In genomic region chr5:58087905-58088304, GRCh38 we compare ENCODE assay signal across 28 cellular contexts.
"Had no signal": no experiment of that assay in that cellular context is flagged by ENCODE, and none has a peak within 500 bp of the region (broad histone marks: within the 10 kb centered on the region; RNA-seq: fewer than 3 reads in every experiment).

No MANE protein-coding gene starts in this region.

- DNase-seq: activated CD4-positive, alpha-beta memory T cell treated with anti-CD3 and anti-CD28 coated beads for 36 hours; activated CD4-positive, alpha-beta T cell treated with anti-CD3 and anti-CD28 coated beads for 36 hours; activated CD4-positive, alpha-beta T cell treated with anti-CD3 and anti-CD28 coated beads, Interleukin-2, amount 10 ng/mL, durations not matched to agents 24 days and 14 days; activated CD4-positive, CD25-positive, alpha-beta regulatory T cell; activated CD4-positive, CD25-positive, alpha-beta regulatory T cell treated with anti-CD3 and anti-CD28 coated beads, Interleukin-2, amount 50 U/mL, for 72 hours; activated CD8-positive, alpha-beta memory T cell treated with anti-CD3 and anti-CD28 coated beads, Interleukin-2, amount 10 ng/mL, durations not matched to agents 7 days and 5 days; activated CD8-positive, alpha-beta memory T cell treated with anti-CD3 and anti-CD28 coated beads, Interleukin-2, amount 50 U/mL, for 4 hours; activated CD8-positive, alpha-beta T cell treated with anti-CD3 and anti-CD28 coated beads, Interleukin-2, amount 10 ng/mL, durations not matched to agents 7 days and 5 days; activated effector memory CD4-positive, alpha-beta T cell treated with anti-CD3 and anti-CD28 coated beads, Interleukin-2, amount 50 U/mL, for 16 hours; activated naive CD4-positive, alpha-beta T cell treated with anti-CD3 and anti-CD28 coated beads for 36 hours; activated naive CD8-positive, alpha-beta T cell treated with anti-CD3 and anti-CD28 coated beads for 36 hours; activated naive CD8-positive, alpha-beta T cell treated with anti-CD3 and anti-CD28 coated beads, Interleukin-2, amount 50 U/mL, for 24 hours; activated T-cell treated with anti-CD3 and anti-CD28 coated beads, Interleukin-2, amount 50 U/mL, for 1 hour; activated T-cell treated with anti-CD3 and anti-CD28 coated beads, Interleukin-2, amount 50 U/mL, for 48 hours; adrenal gland; amygdala; aorta; body of pancreas; caudate nucleus; cortex of kidney; dermis blood vessel endothelial cell; effector CD8-positive, alpha-beta T cell; foreskin fibroblast; head of caudate nucleus; T-helper 1 cell; T-helper 17 cell; T1000 had no signal

- H3K4me3 ChIP-seq: adrenal gland, body of pancreas had no signal

- ATAC-seq: activated CD4-positive, alpha-beta T cell treated with anti-CD3 and anti-CD28 coated beads for 36 hours; activated CD8-positive, alpha-beta memory T cell treated with anti-CD3 and anti-CD28 coated beads, Interleukin-2, amount 10 ng/mL, durations not matched to agents 7 days and 5 days; activated CD8-positive, alpha-beta T cell treated with anti-CD3 and anti-CD28 coated beads, Interleukin-2, amount 10 ng/mL, durations not matched to agents 7 days and 5 days; activated naive CD8-positive, alpha-beta T cell treated with anti-CD3 and anti-CD28 coated beads, Interleukin-2, amount 50 U/mL, for 24 hours; body of pancreas; esophagus mucosa; T-helper 17 cell had no signal

- H3K9me3 ChIP-seq: adrenal gland had no signal

- H3K36me3 ChIP-seq: adrenal gland had no signal

- H3K27me3 ChIP-seq: adrenal gland, body of pancreas had no signal

- H3K4me1 ChIP-seq: adrenal gland, body of pancreas had no signal

- H3K27ac ChIP-seq: adrenal gland, body of pancreas had no signal
